ENCODE assay signal across 9 cellular contexts in the genomic region with DNA sequence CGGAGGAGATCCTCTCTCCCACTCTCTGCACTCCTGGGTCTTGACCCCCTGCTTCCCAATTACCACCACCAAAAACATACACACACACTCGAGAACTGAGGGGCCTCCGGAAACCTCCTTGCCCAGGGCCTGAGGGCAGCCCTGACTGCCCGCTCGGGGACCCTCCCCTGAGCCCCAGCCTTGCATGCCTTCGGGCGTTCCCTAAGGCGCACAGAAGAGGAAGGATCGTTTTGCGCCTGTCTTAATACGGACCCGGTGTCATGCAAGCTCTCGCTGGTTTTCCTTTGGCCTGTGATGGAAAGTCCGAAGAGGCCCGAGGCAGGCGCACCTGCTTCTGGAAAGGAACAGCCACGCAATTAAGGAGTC. TPM values are rescaled to one million over a fixed set of nuclear protein-coding genes. Genes with fewer than 3 reads are reported as not detected.
DNase-seq lines count a peak whose midpoint lies in the region; ATAC-seq and TF ChIP-seq lines count a peak whose summit lies in the region.
"Had no signal": no experiment of that assay in that cellular context is flagged by ENCODE, and none has a peak within 500 bp of the region (broad histone marks: within the 10 kb centered on the region; RNA-seq: fewer than 3 reads in every experiment).

No MANE protein-coding gene starts in this region.

- H3K27ac ChIP-seq in caudate nucleus (ENCODE audit: low read depth, low read length) = peak overlapping the region; percentile 93

- no peaks in the 10 kb centered on the region for H3K9me3 Mint-ChIP-seq in progenitor cell of endocrine pancreas (ENCODE audit: low read depth)
- H3K9me3 Mint-ChIP-seq in activated CD4-positive, alpha-beta memory T cell treated with anti-CD3 and anti-CD28 coated beads, Interleukin-2, amount 10 ng/mL, durations not matched to agents 7 days and 5 days = no peaks in the 10 kb centered on the region

- ATAC-seq in GM18502 (IDR thresholded peaks at IDR 0.05; ENCODE audit: poor library complexity, unreplicated experiment) (peak; percentile 12), HG03520 (IDR thresholded peaks at IDR 0.05; ENCODE audit: unreplicated experiment) (peak; percentile 9), HG02763 (IDR thresholded peaks at IDR 0.05; ENCODE audit: unreplicated experiment) (no peak)

- peaks cover 7% of the 10 kb centered on the region for H3K4me1 Mint-ChIP-seq in progenitor cell of endocrine pancreas (ENCODE audit: low read depth)
- H3K4me1 Mint-ChIP-seq in activated CD4-positive, alpha-beta memory T cell treated with anti-CD3 and anti-CD28 coated beads, Interleukin-2, amount 10 ng/mL, durations not matched to agents 7 days and 5 days = peaks cover 11% of the 10 kb centered on the region

- H3K4me3 Mint-ChIP-seq in progenitor cell of endocrine pancreas (ENCODE audit: low read depth) = peak overlapping the region; percentile 73
- H3K4me3 Mint-ChIP-seq in activated CD4-positive, alpha-beta memory T cell treated with anti-CD3 and anti-CD28 coated beads, Interleukin-2, amount 10 ng/mL, durations not matched to agents 7 days and 5 days = no peak overlapping the region

- no peak overlapping the region for H3K27ac Mint-ChIP-seq in progenitor cell of endocrine pancreas
- H3K27ac Mint-ChIP-seq in activated CD4-positive, alpha-beta memory T cell treated with anti-CD3 and anti-CD28 coated beads, Interleukin-2, amount 10 ng/mL, durations not matched to agents 7 days and 5 days = no peak overlapping the region

- H3K27me3 Mint-ChIP-seq in progenitor cell of endocrine pancreas = peaks cover 91% of the 10 kb centered on the region
- peaks cover 55% of the 10 kb centered on the region for H3K27me3 Mint-ChIP-seq in activated CD4-positive, alpha-beta memory T cell treated with anti-CD3 and anti-CD28 coated beads, Interleukin-2, amount 10 ng/mL, durations not matched to agents 7 days and 5 days

- DNase-seq in caudate nucleus (lab: John Stamatoyannopoulos, UW) (no peak), progenitor cell of endocrine pancreas (ENCODE audit: low spot score, unreplicated experiment) (no peak), lower leg skin (ENCODE audit: low spot score in 2 of 2) (no peak), ecto neural progenitor cell (ENCODE audit: low spot score) (no peak)
- DNase-seq in activated CD4-positive, alpha-beta memory T cell treated with anti-CD3 and anti-CD28 coated beads, Interleukin-2, amount 10 ng/mL, durations not matched to agents 7 days and 5 days = no peak
- DNase-seq: activated CD4-positive, CD25-positive, alpha-beta regulatory T cell had no signal

- CTCF ChIA-PET in activated CD4-positive, alpha-beta memory T cell treated with anti-CD3 and anti-CD28 coated beads, Interleukin-2, amount 10 ng/mL, durations not matched to agents 7 days and 5 days (lab: Charles Lee) = interaction anchor here (2.6 kb wide), 1 partner anchor 24 kb away, joined by 9 read pairs; no protein-coding TSS in a partner anchor

- POLR2A ChIA-PET in activated CD4-positive, alpha-beta memory T cell treated with anti-CD3 and anti-CD28 coated beads, Interleukin-2, amount 10 ng/mL, durations not matched to agents 7 days and 5 days (lab: Charles Lee) = no interaction called here

- TF ChIP-seq CTCF in progenitor cell of endocrine pancreas (IDR thresholded peaks at IDR 0.05; ENCODE audit: unreplicated experiment) (no peak), lower leg skin (IDR thresholded peaks at IDR 0.05) (no peak)

- intact Hi-C loops in lower leg skin (cut with DNase I; ENCODE audit: low total_unique reads) = no loop called here

- no peak overlapping the region for H3K4me3 ChIP-seq in lower leg skin (ENCODE audit: low read depth, poor library complexity, severe bottlenecking)

- no peak for TF ChIP-seq POLR2A in lower leg skin (IDR thresholded peaks at IDR 0.05)

- 19 to 34% methylated on average over 16 to 17 of the region's 17 CpGs for WGBS in lower leg skin, 2 donors

- no peaks in the 10 kb centered on the region for H3K36me3 Mint-ChIP-seq in progenitor cell of endocrine pancreas (ENCODE audit: insufficient read depth)
- H3K36me3 Mint-ChIP-seq in activated CD4-positive, alpha-beta memory T cell treated with anti-CD3 and anti-CD28 coated beads, Interleukin-2, amount 10 ng/mL, durations not matched to agents 7 days and 5 days (ENCODE audit: low read depth) = no peaks in the 10 kb centered on the region

RNA-seq across cellular contexts. Expression of gene POU3F3, which starts 19.8 kb away (rescaled TPM):
- not detected in 2 replicates for total RNA-seq in progenitor cell of endocrine pancreas
- 1 to 10 TPM in 3 of 4 donors, under 1 TPM in 1; 0.84 to 3.5 (median 2.1) TPM for total RNA-seq in lower leg skin
- total RNA-seq in activated CD4-positive, alpha-beta memory T cell treated with anti-CD3 and anti-CD28 coated beads, Interleukin-2, amount 10 ng/mL, durations not matched to agents 7 days and 5 days = not detected
